Comparison of ENCODE assay signal across 1 cellular context in genomic region chr20:24950128-24950835, GRCh38.
TF ChIP-seq lines count a peak whose summit lies in the region.

No MANE protein-coding gene starts in this region.

TF ChIP-seq in H1, 55 proteins besides CTCF, POLR2A, EP300 and RAD21:
- TF ChIP-seq ATF2 (IDR thresholded peaks at IDR 0.05; ENCODE audit: low read length) (no peak), SAP30 (IDR thresholded peaks at IDR 0.05; ENCODE audit: insufficient read depth, insufficient replicate concordance, low read length) (no peak)
TF ChIP-seq in H1: peak in this region for 0.
